ENCODE assay signal across 22 cellular contexts in genomic region chr21:34152500-34152899, GRCh38.
DNase-seq lines count a peak whose midpoint lies in the region; ATAC-seq and TF ChIP-seq lines count a peak whose summit lies in the region.
"Had no signal": no experiment of that assay in that cellular context is flagged by ENCODE, and none has a peak within 500 bp of the region (broad histone marks: within the 10 kb centered on the region; RNA-seq: fewer than 3 reads in every experiment).

No MANE protein-coding gene starts in this region.

- intact Hi-C loops in breast epithelium (cut with DNase I; ENCODE audit: low total_unique reads), result loop anchor here (10.0 kb wide), 1 partner anchor 728 kb away; no protein-coding TSS in a partner anchor

- H3K36me3 Mint-ChIP-seq in activated CD8-positive, alpha-beta memory T cell treated with anti-CD3 and anti-CD28 coated beads, Interleukin-2, amount 10 ng/mL, durations not matched to agents 7 days and 5 days, result peaks cover 25% of the 10 kb centered on the region
- H3K36me3 Mint-ChIP-seq in activated CD8-positive, alpha-beta T cell treated with anti-CD3 and anti-CD28 coated beads, Interleukin-2, amount 10 ng/mL, durations not matched to agents 7 days and 5 days (ENCODE audit: low read depth), result peaks cover 52% of the 10 kb centered on the region
- H3K36me3 Mint-ChIP-seq in activated naive CD8-positive, alpha-beta T cell treated with anti-CD3 and anti-CD28 coated beads, Interleukin-2, amount 10 ng/mL, durations not matched to agents 7 days and 5 days, result peaks cover 31% of the 10 kb centered on the region

- H3K4me2 ChIP-seq in trophoblast cell (ENCODE audit: low read length), result no peak overlapping the region
- H3K4me2 ChIP-seq: BLaER1 had no signal

- H3K4me3 ChIP-seq in trophoblast cell (ENCODE audit: low read depth, low read length) (no peak overlapping the region), breast epithelium (no peak overlapping the region)
- H3K4me3 ChIP-seq: BLaER1, GM23248 had no signal

- peaks cover 43% of the 10 kb centered on the region for H3K4me1 Mint-ChIP-seq in activated CD8-positive, alpha-beta memory T cell treated with anti-CD3 and anti-CD28 coated beads, Interleukin-2, amount 10 ng/mL, durations not matched to agents 7 days and 5 days
- H3K4me1 Mint-ChIP-seq in activated CD8-positive, alpha-beta T cell treated with anti-CD3 and anti-CD28 coated beads, Interleukin-2, amount 10 ng/mL, durations not matched to agents 7 days and 5 days (ENCODE audit: low read depth), result peaks cover 53% of the 10 kb centered on the region
- peaks cover 44% of the 10 kb centered on the region for H3K4me1 Mint-ChIP-seq in activated naive CD8-positive, alpha-beta T cell treated with anti-CD3 and anti-CD28 coated beads, Interleukin-2, amount 10 ng/mL, durations not matched to agents 7 days and 5 days

- no peak overlapping the region for H2BK5ac ChIP-seq in trophoblast cell (ENCODE audit: low read depth, low read length, poor library complexity)

- no peak overlapping the region for H3K14ac ChIP-seq in trophoblast cell (ENCODE audit: low read length)

- peaks cover 10 to 11% of the 10 kb centered on the region in 2 experiments for H3K4me1 ChIP-seq in trophoblast cell (ENCODE audit: control insufficient read depth in 1 of 2, insufficient read depth in 2 of 2, low read length in 2 of 2)
- peaks cover 0 to 5% of the 10 kb centered on the region in 2 donors for H3K4me1 ChIP-seq in breast epithelium

- no peak overlapping the region for H4K91ac ChIP-seq in trophoblast cell (ENCODE audit: low read depth, low read length)

- POLR2A ChIA-PET in activated CD8-positive, alpha-beta T cell treated with anti-CD3 and anti-CD28 coated beads, Interleukin-2, amount 10 ng/mL, durations not matched to agents 7 days and 5 days (lab: Charles Lee), result no interaction called here
- POLR2A ChIA-PET in activated naive CD8-positive, alpha-beta T cell treated with anti-CD3 and anti-CD28 coated beads, Interleukin-2, amount 10 ng/mL, durations not matched to agents 7 days and 5 days (lab: Charles Lee), result interaction anchor here (1.6 kb wide), 1 partner anchor 46 kb away, joined by 5 read pairs; no protein-coding TSS in a partner anchor

- H2BK120ac ChIP-seq in trophoblast cell (ENCODE audit: insufficient read depth, low read length, poor library complexity), result no peak overlapping the region

- H3K27me3 ChIP-seq in trophoblast cell (ENCODE audit: insufficient read depth, low read length) (no peaks in the 10 kb centered on the region), breast epithelium (no peaks in the 10 kb centered on the region)
- H3K27me3 ChIP-seq: BLaER1 had no signal

- H3K79me2 ChIP-seq in trophoblast cell (ENCODE audit: control insufficient read depth, insufficient read depth, low read length, poor library complexity), result no peaks in the 10 kb centered on the region

- H3K9me3 Mint-ChIP-seq in activated CD8-positive, alpha-beta memory T cell treated with anti-CD3 and anti-CD28 coated beads, Interleukin-2, amount 10 ng/mL, durations not matched to agents 7 days and 5 days (ENCODE audit: low read depth), result peaks cover 7% of the 10 kb centered on the region
- no peaks in the 10 kb centered on the region for H3K9me3 Mint-ChIP-seq in activated CD8-positive, alpha-beta T cell treated with anti-CD3 and anti-CD28 coated beads, Interleukin-2, amount 10 ng/mL, durations not matched to agents 7 days and 5 days (ENCODE audit: insufficient read depth)
- H3K9me3 Mint-ChIP-seq in activated naive CD8-positive, alpha-beta T cell treated with anti-CD3 and anti-CD28 coated beads, Interleukin-2, amount 10 ng/mL, durations not matched to agents 7 days and 5 days, result peaks cover 1% of the 10 kb centered on the region

- no peak overlapping the region for H3K9ac ChIP-seq in trophoblast cell (ENCODE audit: low read length)
- H3K9ac ChIP-seq: BLaER1, GM23248 had no signal

- WGBS in trophoblast cell (ENCODE audit: extremely low coverage, insufficient coverage, insufficient read length), result no CpG with 5 or more reads among the region's 5 CpGs

- H3K27ac Mint-ChIP-seq in activated CD8-positive, alpha-beta memory T cell treated with anti-CD3 and anti-CD28 coated beads, Interleukin-2, amount 10 ng/mL, durations not matched to agents 7 days and 5 days, result peak overlapping the region; percentile 81
- H3K27ac Mint-ChIP-seq in activated CD8-positive, alpha-beta T cell treated with anti-CD3 and anti-CD28 coated beads, Interleukin-2, amount 10 ng/mL, durations not matched to agents 7 days and 5 days, result peak overlapping the region; percentile 91
- H3K27ac Mint-ChIP-seq in activated naive CD8-positive, alpha-beta T cell treated with anti-CD3 and anti-CD28 coated beads, Interleukin-2, amount 10 ng/mL, durations not matched to agents 7 days and 5 days, result peak overlapping the region; percentile 92

- H3K79me1 ChIP-seq in trophoblast cell (ENCODE audit: low read length), result no peaks in the 10 kb centered on the region

- H2BK12ac ChIP-seq in trophoblast cell (ENCODE audit: low read length), result no peak overlapping the region

- no peak for ATAC-seq in activated CD8-positive, alpha-beta memory T cell treated with anti-CD3 and anti-CD28 coated beads, Interleukin-2, amount 10 ng/mL, durations not matched to agents 7 days and 5 days
- ATAC-seq in activated CD8-positive, alpha-beta T cell treated with anti-CD3 and anti-CD28 coated beads, Interleukin-2, amount 10 ng/mL, durations not matched to agents 7 days and 5 days, result no peak
- ATAC-seq in activated naive CD8-positive, alpha-beta T cell treated with anti-CD3 and anti-CD28 coated beads, Interleukin-2, amount 10 ng/mL, durations not matched to agents 7 days and 5 days (ENCODE audit: low read depth), result no peak
- no peak for ATAC-seq in GM19455 (IDR thresholded peaks at IDR 0.05; ENCODE audit: unreplicated experiment)
- ATAC-seq: HCT116, PC-3 had no signal

- no peak for DNase-seq in activated CD8-positive, alpha-beta memory T cell treated with anti-CD3 and anti-CD28 coated beads, Interleukin-2, amount 10 ng/mL, durations not matched to agents 7 days and 5 days
- no peak for DNase-seq in activated CD8-positive, alpha-beta memory T cell treated with anti-CD3 and anti-CD28 coated beads, Interleukin-2, amount 50 U/mL, for 4 hours
- no peak for DNase-seq in activated CD8-positive, alpha-beta T cell treated with anti-CD3 and anti-CD28 coated beads, Interleukin-2, amount 10 ng/mL, durations not matched to agents 7 days and 5 days
- DNase-seq in activated naive CD8-positive, alpha-beta T cell treated with anti-CD3 and anti-CD28 coated beads, Interleukin-2, amount 10 ng/mL, durations not matched to agents 7 days and 5 days, result no peak
- DNase-seq in trophoblast cell (no peak), breast epithelium (ENCODE audit: low spot score in 2 of 2) (no peak)
- DNase-seq: CD4-positive, alpha-beta memory T cell; DMS153; GDM1; GM23248; IMR-90; NCI-H1417; NCI-H187 treated with DMSO at 0.1 percent for 48 hours; NCI-H226; NCI-H524; NCI-H82; PC-3; RPMI8226 had no signal

- no peak overlapping the region for H3K23ac ChIP-seq in trophoblast cell (ENCODE audit: low read length)

- H3K4ac ChIP-seq in trophoblast cell (ENCODE audit: low read depth, low read length), result no peak overlapping the region

- H4K8ac ChIP-seq in trophoblast cell (ENCODE audit: low read depth, low read length), result no peak overlapping the region

- CTCF ChIA-PET in activated CD8-positive, alpha-beta memory T cell treated with anti-CD3 and anti-CD28 coated beads, Interleukin-2, amount 10 ng/mL, durations not matched to agents 7 days and 5 days (lab: Charles Lee), result interaction anchor here (1.3 kb wide), 1 partner anchor 17 kb away, joined by 3 read pairs; no protein-coding TSS in a partner anchor
- CTCF ChIA-PET in activated CD8-positive, alpha-beta T cell treated with anti-CD3 and anti-CD28 coated beads, Interleukin-2, amount 10 ng/mL, durations not matched to agents 7 days and 5 days (lab: Charles Lee), result interaction anchor here (1.1 to 1.2 kb wide), 2 partner anchors 23 to 229 kb away, joined by 3 to 5 read pairs; no protein-coding TSS in a partner anchor

- H4K12ac ChIP-seq in trophoblast cell (ENCODE audit: low read depth, low read length), result no peak overlapping the region

- no peaks in the 10 kb centered on the region for H3K27me3 Mint-ChIP-seq in activated CD8-positive, alpha-beta memory T cell treated with anti-CD3 and anti-CD28 coated beads, Interleukin-2, amount 10 ng/mL, durations not matched to agents 7 days and 5 days
- no peaks in the 10 kb centered on the region for H3K27me3 Mint-ChIP-seq in activated CD8-positive, alpha-beta T cell treated with anti-CD3 and anti-CD28 coated beads, Interleukin-2, amount 10 ng/mL, durations not matched to agents 7 days and 5 days (ENCODE audit: low read depth)
- H3K27me3 Mint-ChIP-seq in activated naive CD8-positive, alpha-beta T cell treated with anti-CD3 and anti-CD28 coated beads, Interleukin-2, amount 10 ng/mL, durations not matched to agents 7 days and 5 days, result no peaks in the 10 kb centered on the region
- H3K27me3 Mint-ChIP-seq: CD4-positive, alpha-beta memory T cell had no signal

- no peak overlapping the region for H3K4me3 Mint-ChIP-seq in activated CD8-positive, alpha-beta memory T cell treated with anti-CD3 and anti-CD28 coated beads, Interleukin-2, amount 10 ng/mL, durations not matched to agents 7 days and 5 days
- no peak overlapping the region for H3K4me3 Mint-ChIP-seq in activated CD8-positive, alpha-beta T cell treated with anti-CD3 and anti-CD28 coated beads, Interleukin-2, amount 10 ng/mL, durations not matched to agents 7 days and 5 days
- H3K4me3 Mint-ChIP-seq in activated naive CD8-positive, alpha-beta T cell treated with anti-CD3 and anti-CD28 coated beads, Interleukin-2, amount 10 ng/mL, durations not matched to agents 7 days and 5 days, result peak overlapping the region; percentile 44

- H3K36me3 ChIP-seq in trophoblast cell (ENCODE audit: control insufficient read depth in 1 of 2, insufficient read depth in 2 of 2, low read length in 2 of 2) (no peaks in the 10 kb centered on the region), breast epithelium (no peaks in the 10 kb centered on the region)

- no peak overlapping the region for H3K27ac ChIP-seq in trophoblast cell (ENCODE audit: low read depth, low read length)
- H3K27ac ChIP-seq in breast epithelium, result no peak overlapping the region
- H3K27ac ChIP-seq: BLaER1, GM23248, HL-60 had no signal

- TF ChIP-seq POLR2A in breast epithelium (IDR thresholded peaks at IDR 0.05), result no peak

- no peak overlapping the region for H2AK5ac ChIP-seq in trophoblast cell (ENCODE audit: low read length)

- H3K9me3 ChIP-seq in trophoblast cell (ENCODE audit: insufficient read depth, low read depth, low read length) (peaks cover 4% of the 10 kb centered on the region), breast epithelium (no peaks in the 10 kb centered on the region)

- H3K18ac ChIP-seq in trophoblast cell (ENCODE audit: low read length), result peak overlapping the region; percentile 14

- no peak overlapping the region for H2AFZ ChIP-seq in trophoblast cell (ENCODE audit: insufficient read depth, low read length, poor library complexity)
- H2AFZ ChIP-seq: GM23248 had no signal

- no peak for TF ChIP-seq CTCF in breast epithelium (IDR thresholded peaks at IDR 0.05)
